ENCODE assay signal across 13 cellular contexts in the genomic region with DNA sequence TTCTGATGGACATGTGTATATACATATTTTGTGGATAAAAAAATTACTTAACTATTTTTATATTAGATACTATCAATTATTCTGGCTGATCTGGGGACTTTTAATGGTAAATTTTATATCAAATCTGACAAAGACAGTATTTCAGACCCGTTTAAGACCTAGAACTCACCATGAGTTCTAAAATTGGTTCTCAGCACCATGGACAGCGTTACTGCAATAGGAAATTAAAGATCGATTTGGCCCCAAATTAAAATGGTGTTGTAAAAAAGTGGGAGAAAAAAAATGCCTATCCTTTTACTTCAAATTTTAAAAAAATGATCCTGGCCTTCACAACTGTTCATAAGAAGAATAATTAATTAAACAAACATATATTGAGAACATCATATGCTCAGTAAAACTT. TPM values are rescaled to one million over a fixed set of nuclear protein-coding genes. Genes with fewer than 3 reads are reported as not detected.
DNase-seq lines count a peak whose midpoint lies in the region; ATAC-seq and TF ChIP-seq lines count a peak whose summit lies in the region.
"Had no signal": no experiment of that assay in that cellular context is flagged by ENCODE, and none has a peak within 500 bp of the region (broad histone marks: within the 10 kb centered on the region; RNA-seq: fewer than 3 reads in every experiment).

No MANE protein-coding gene starts in this region.

- no peaks in the 10 kb centered on the region for H3K9me3 Mint-ChIP-seq in activated naive CD4-positive, alpha-beta T cell treated with anti-CD3 and anti-CD28 coated beads for 36 hours

- H3K4me2 ChIP-seq in fibroblast of lung (ENCODE audit: extremely low read depth, insufficient read depth, low read length) = no peak overlapping the region

- H3K4me3 ChIP-seq in fibroblast of lung (replicated peaks in 1 of 4; ENCODE audit: control extremely low read depth in 1 of 4, insufficient read depth in 1 of 4, low read depth in 3 of 4, low read length in 4 of 4) = no peak overlapping the region
- no peak overlapping the region for H3K4me3 ChIP-seq in skeletal muscle cell (ENCODE audit: low read depth, low read length)
- H3K4me3 ChIP-seq: tibial nerve had no signal

- no peaks in the 10 kb centered on the region for H3K36me3 ChIP-seq in fibroblast of lung (ENCODE audit: control insufficient read depth, insufficient read depth, low read length)
- H3K36me3 ChIP-seq: tibial nerve had no signal

- H3K4me3 Mint-ChIP-seq in activated naive CD4-positive, alpha-beta T cell treated with anti-CD3 and anti-CD28 coated beads for 36 hours = no peak overlapping the region
- H3K4me3 Mint-ChIP-seq: B cell had no signal

- H4K20me1 ChIP-seq in fibroblast of lung (ENCODE audit: control insufficient read depth, extremely low read depth, insufficient read depth, low read length) = no peaks in the 10 kb centered on the region

- no peaks in the 10 kb centered on the region for H3K79me2 ChIP-seq in fibroblast of lung (ENCODE audit: control insufficient read depth, insufficient read depth, low read length)

- no peaks in the 10 kb centered on the region for H3K4me1 ChIP-seq in fibroblast of lung (ENCODE audit: control insufficient read depth, extremely low read depth, insufficient read depth, low read length)
- H3K4me1 ChIP-seq: tibial nerve had no signal

- no peaks in the 10 kb centered on the region for H3K27me3 ChIP-seq in fibroblast of lung (ENCODE audit: control insufficient read depth, insufficient read depth, low read length)
- H3K27me3 ChIP-seq: tibial nerve had no signal

- H3K27ac Mint-ChIP-seq in activated naive CD4-positive, alpha-beta T cell treated with anti-CD3 and anti-CD28 coated beads for 36 hours = no peak overlapping the region
- H3K27ac Mint-ChIP-seq: B cell had no signal

- intact Hi-C loops in activated naive CD4-positive, alpha-beta T cell treated with anti-CD3 and anti-CD28 coated beads for 36 hours (cut with micrococcal nuclease) = loop anchor here (2.0 to 5.0 kb wide), 2 partner anchors 461 to 889 kb away; partner anchors contain the start of gene SCN1A
- intact Hi-C loops in sciatic nerve (cut with DNase I) = no loop called here

- H3K27ac ChIP-seq in fibroblast of lung (ENCODE audit: insufficient read depth, low read length) = no peak overlapping the region
- H3K27ac ChIP-seq: tibial nerve had no signal

- TF ChIP-seq CTCF in fibroblast of lung (conservative IDR thresholded peaks at IDR 0.05 in 1 of 2, IDR thresholded peaks at IDR 0.05 in 1 of 2; ENCODE audit: low read depth in 1 of 2, low read length in 2 of 2) = no peak

- peaks cover 16% of the 10 kb centered on the region for H3K27me3 Mint-ChIP-seq in activated naive CD4-positive, alpha-beta T cell treated with anti-CD3 and anti-CD28 coated beads for 36 hours (ENCODE audit: low read depth)

- peak; percentile 6 for DNase-seq in activated naive CD4-positive, alpha-beta T cell treated with anti-CD3 and anti-CD28 coated beads for 36 hours
- no peak for DNase-seq in activated naive CD4-positive, alpha-beta T cell treated with anti-CD3 and anti-CD28 coated beads, Interleukin-2, amount 50 U/mL, for 16 hours
- DNase-seq in RKO (ENCODE audit: low spot score) (peak; percentile 2), fibroblast of lung (ENCODE audit: low read depth in 2 of 2) (peak; percentile 23 to 36), skeletal muscle cell (ENCODE audit: low read depth) (peak; percentile 3), NCI-H69 (lab: John Stamatoyannopoulos, UW) (no peak), sciatic nerve (ENCODE audit: low spot score) (no peak)
- DNase-seq in stimulated activated CD4-positive, alpha-beta T cell treated with anti-CD3 and anti-CD28 coated beads, Interleukin-12 subunit alpha, Interleukin-12 subunit beta, amount 100 ng/mL, for 4 hours = no peak
- DNase-seq: NCI-H2227 treated with DMSO at 0.1 percent for 48 hours had no signal

- no peaks in the 10 kb centered on the region for H3K9me3 ChIP-seq in fibroblast of lung (ENCODE audit: control insufficient read depth, insufficient read depth, low read depth, low read length)
- H3K9me3 ChIP-seq: tibial nerve had no signal

- CTCF ChIA-PET in activated naive CD4-positive, alpha-beta T cell treated with anti-CD3 and anti-CD28 coated beads for 36 hours (lab: Charles Lee) = interaction anchor here (1.0 to 1.9 kb wide), 3 partner anchors 9 to 72 kb away, joined by 3 to 18 read pairs (median 4); no protein-coding TSS in a partner anchor

- no peak for ATAC-seq in sciatic nerve
- ATAC-seq: Right ventricle myocardium inferior had no signal

- H3K9ac ChIP-seq in fibroblast of lung (ENCODE audit: insufficient read depth, low read length) = no peak overlapping the region

- H2AFZ ChIP-seq in fibroblast of lung (ENCODE audit: low read length) = no peak overlapping the region

- H3K4me1 Mint-ChIP-seq in activated naive CD4-positive, alpha-beta T cell treated with anti-CD3 and anti-CD28 coated beads for 36 hours (ENCODE audit: low read depth) = no peaks in the 10 kb centered on the region
- H3K4me1 Mint-ChIP-seq: B cell had no signal

- H3K36me3 Mint-ChIP-seq in activated naive CD4-positive, alpha-beta T cell treated with anti-CD3 and anti-CD28 coated beads for 36 hours (ENCODE audit: low read depth) = no peaks in the 10 kb centered on the region

RNA-seq across cellular contexts. Expression of gene SCN2A, which starts 0.9 kb away (rescaled TPM):
- total RNA-seq in activated naive CD4-positive, alpha-beta T cell treated with anti-CD3 and anti-CD28 coated beads for 36 hours = under 1 TPM; 0.10 to 0.14 TPM
- total RNA-seq in fibroblast of lung (2.1 and 7.1 TPM in 2 replicates), sciatic nerve (1.9 TPM)
- polyA plus RNA-seq in fibroblast of lung = 0.76 and 0.77 TPM in 2 replicates
- polyA plus RNA-seq in fibroblast of lung (2012) = 0.54 and 0.62 TPM in 2 replicates
- polyA minus RNA-seq in fibroblast of lung (ENCODE audit: low replicate concordance) = 0.11 TPM in 1 of 2 replicates, not detected in the other
- total RNA-seq: pulmonary artery endothelial cell had no signal

RNA-seq across cellular contexts. Expression of gene SCN3A, which starts 34.4 kb away (rescaled TPM):
- total RNA-seq in activated naive CD4-positive, alpha-beta T cell treated with anti-CD3 and anti-CD28 coated beads for 36 hours = under 1 TPM; 0.10 to 0.12 TPM
- total RNA-seq in fibroblast of lung (0.26 and 0.33 TPM in 2 replicates), sciatic nerve (0.58 TPM)
- 0.14 and 0.16 TPM in 2 replicates for polyA plus RNA-seq in fibroblast of lung
- polyA plus RNA-seq in fibroblast of lung (2012) = 0.10 and 0.13 TPM in 2 replicates
- 0.24 TPM in 1 of 2 replicates, not detected in the other for polyA minus RNA-seq in fibroblast of lung (ENCODE audit: low replicate concordance)

Comparison
In these comparisons a context has a peak if more than half of its experiments do, and no peak if none do; other contexts are left out.
1. DNase-seq: peak in activated naive CD4-positive, alpha-beta T cell treated with anti-CD3 and anti-CD28 coated beads for 36 hours (single experiment), RKO (single experiment), fibroblast of lung (2 of 2) and skeletal muscle cell (single experiment); none in activated naive CD4-positive, alpha-beta T cell treated with anti-CD3 and anti-CD28 coated beads, Interleukin-2, amount 50 U/mL, for 16 hours (single experiment), NCI-H69 (single experiment), stimulated activated CD4-positive, alpha-beta T cell treated with anti-CD3 and anti-CD28 coated beads, Interleukin-12 subunit alpha, Interleukin-12 subunit beta, amount 100 ng/mL, for 4 hours (single experiment) and sciatic nerve (single experiment).